8 cellular contexts compared by ENCODE assay signal in the genomic region with DNA sequence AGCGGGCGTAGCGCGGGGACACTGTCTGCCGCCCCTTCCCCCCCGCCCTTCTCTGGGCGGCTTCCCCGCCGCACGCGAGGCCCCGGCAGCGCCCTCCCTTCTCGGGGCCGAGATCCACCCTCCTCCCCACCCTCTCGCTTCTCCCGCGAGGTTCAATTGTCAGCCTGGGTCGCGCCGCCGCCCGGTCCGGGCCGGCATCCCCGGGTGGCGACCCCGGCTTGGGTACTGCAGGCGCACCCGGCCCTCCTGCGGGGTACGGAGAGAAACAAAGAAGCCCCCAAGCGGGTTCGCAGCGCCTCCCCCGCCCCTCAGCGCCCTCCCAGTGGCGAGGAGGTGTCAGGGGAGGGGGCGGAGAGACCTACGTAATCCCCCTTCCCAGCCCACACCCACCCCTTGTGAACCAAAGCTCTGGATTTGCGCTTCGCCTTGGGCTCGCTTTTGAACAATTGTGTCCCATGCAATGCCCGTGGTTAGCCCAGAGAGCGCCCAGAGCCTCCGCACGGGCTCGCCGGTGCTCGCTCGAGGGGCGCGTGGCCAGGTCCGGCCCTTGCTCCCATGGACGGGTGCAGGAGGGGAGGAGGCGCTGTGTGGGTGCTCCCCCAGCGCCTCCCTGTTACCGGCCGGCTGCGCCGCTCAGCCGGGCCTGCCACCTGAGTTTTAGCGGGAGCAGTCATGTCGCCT. TPM values are rescaled to one million over a fixed set of nuclear protein-coding genes. Genes with fewer than 3 reads are reported as not detected.
DNase-seq lines count a peak whose midpoint lies in the region; ATAC-seq and TF ChIP-seq lines count a peak whose summit lies in the region.

No MANE protein-coding gene starts in this region.

- H3K27ac ChIP-seq in GM23248 (no peak overlapping the region), left ventricle myocardium inferior (replicated peaks) (no peak overlapping the region), smooth muscle cell (ENCODE audit: low read depth) (no peak overlapping the region)

- H3K4me1 ChIP-seq in GM23248 (ENCODE audit: insufficient read depth) (peaks cover 23% of the 10 kb centered on the region), left ventricle myocardium inferior (peaks cover 21% of the 10 kb centered on the region), smooth muscle cell (ENCODE audit: low read depth) (peaks cover 19% of the 10 kb centered on the region)

- H3K4me2 ChIP-seq in GM23248 (ENCODE audit: unreplicated experiment) (peak overlapping the region; percentile 83), smooth muscle cell (peak overlapping the region; percentile 94)

- H4K20me1 ChIP-seq in GM23248 (ENCODE audit: insufficient read depth) (no peaks in the 10 kb centered on the region), smooth muscle cell (ENCODE audit: low read depth) (no peaks in the 10 kb centered on the region)

- H3F3A ChIP-seq in GM23248 (ENCODE audit: insufficient read depth): peaks cover 29% of the 10 kb centered on the region
- H3F3A ChIP-seq in smooth muscle cell (ENCODE audit: low read depth): no peaks in the 10 kb centered on the region

- intact Hi-C loops in activated CD8-positive, alpha-beta T cell treated with anti-CD3 and anti-CD28 coated beads for 36 hours (cut with micrococcal nuclease): loop anchor here (10.0 kb wide), 1 partner anchor 168 kb away; no protein-coding TSS in a partner anchor
- intact Hi-C loops in left ventricle myocardium inferior (cut with micrococcal nuclease): no loop called here

- H3K36me3 ChIP-seq in GM23248 (ENCODE audit: low read depth) (no peaks in the 10 kb centered on the region), left ventricle myocardium inferior (no peaks in the 10 kb centered on the region), smooth muscle cell (ENCODE audit: low read depth) (no peaks in the 10 kb centered on the region)

- peaks cover 68% of the 10 kb centered on the region for H3K27me3 Mint-ChIP-seq in activated CD8-positive, alpha-beta T cell treated with anti-CD3 and anti-CD28 coated beads for 36 hours

- H3K36me3 Mint-ChIP-seq in activated CD8-positive, alpha-beta T cell treated with anti-CD3 and anti-CD28 coated beads for 36 hours (ENCODE audit: low read depth): no peaks in the 10 kb centered on the region

- H3K9me2 ChIP-seq in GM23248 (ENCODE audit: insufficient read depth): no peaks in the 10 kb centered on the region

- WGBS in GM23248 (ENCODE audit: low coverage in 1 of 2, low lambda C conversion rate in 2 of 2, missing lambda C conversion rate in 2 of 2), 2 experiments: 1% methylated on average over 32 to 36 of the region's 64 CpGs
- WGBS in smooth muscle cell (ENCODE audit: low lambda C conversion rate): under 1% methylated on average over 43 of the region's 64 CpGs

- TF ChIP-seq CTCF in activated CD8-positive, alpha-beta T cell treated with anti-CD3 and anti-CD28 coated beads for 36 hours (IDR thresholded peaks at IDR 0.05): no peak
- TF ChIP-seq CTCF in left ventricle myocardium inferior (IDR thresholded peaks at IDR 0.05; ENCODE audit: borderline replicate concordance) (no peak), smooth muscle cell (IDR thresholded peaks at IDR 0.05; ENCODE audit: borderline replicate concordance, insufficient read depth, poor library complexity, severe bottlenecking) (no peak)

- no peak overlapping the region for H3K27ac Mint-ChIP-seq in activated CD8-positive, alpha-beta T cell treated with anti-CD3 and anti-CD28 coated beads for 36 hours

- in situ Hi-C loops in GM23248 (cut with MboI): no loop called here

- peak overlapping the region; percentile 77 for H2AFZ ChIP-seq in GM23248
- peak overlapping the region; percentile 88 for H2AFZ ChIP-seq in smooth muscle cell (ENCODE audit: low read depth)

- no peaks in the 10 kb centered on the region for H3K9me3 ChIP-seq in GM23248 (ENCODE audit: low read depth)
- H3K9me3 ChIP-seq in left ventricle myocardium inferior (replicated peaks): no peaks in the 10 kb centered on the region
- H3K9me3 ChIP-seq in smooth muscle cell (replicated peaks; ENCODE audit: low read depth): no peaks in the 10 kb centered on the region

- H3K27me3 ChIP-seq in GM23248 (replicated peaks; ENCODE audit: insufficient read depth): peaks cover 50% of the 10 kb centered on the region
- H3K27me3 ChIP-seq in left ventricle myocardium inferior (ENCODE audit: low read depth): peaks cover 99% of the 10 kb centered on the region
- peaks cover 62% of the 10 kb centered on the region for H3K27me3 ChIP-seq in smooth muscle cell (ENCODE audit: low read depth)

- peaks cover 5% of the 10 kb centered on the region for H3K4me1 Mint-ChIP-seq in activated CD8-positive, alpha-beta T cell treated with anti-CD3 and anti-CD28 coated beads for 36 hours (ENCODE audit: low read depth)

- no peaks in the 10 kb centered on the region for H3K79me2 ChIP-seq in GM23248 (ENCODE audit: insufficient read depth)
- H3K79me2 ChIP-seq in smooth muscle cell (ENCODE audit: low read depth): no peaks in the 10 kb centered on the region

- H3K9me3 Mint-ChIP-seq in activated CD8-positive, alpha-beta T cell treated with anti-CD3 and anti-CD28 coated beads for 36 hours: no peaks in the 10 kb centered on the region

- no peak overlapping the region for H3K4me3 Mint-ChIP-seq in activated CD8-positive, alpha-beta T cell treated with anti-CD3 and anti-CD28 coated beads for 36 hours

- POLR2A ChIA-PET in activated CD8-positive, alpha-beta T cell treated with anti-CD3 and anti-CD28 coated beads for 36 hours (lab: Charles Lee): no interaction called here

- CTCF ChIA-PET in activated CD8-positive, alpha-beta T cell treated with anti-CD3 and anti-CD28 coated beads for 36 hours (lab: Charles Lee): interaction anchor here (1.3 kb wide), 1 partner anchor 42 kb away, joined by 3 read pairs; no protein-coding TSS in a partner anchor

- ATAC-seq in activated CD8-positive, alpha-beta T cell treated with anti-CD3 and anti-CD28 coated beads for 36 hours: peak; percentile 24
- ATAC-seq in HG03354 (IDR thresholded peaks at IDR 0.05; ENCODE audit: poor library complexity, severe bottlenecking, unreplicated experiment): no peak
- no peak for ATAC-seq in GM18870 (IDR thresholded peaks at IDR 0.05; ENCODE audit: unreplicated experiment)
- no peak for ATAC-seq in HG03342 (IDR thresholded peaks at IDR 0.05; ENCODE audit: unreplicated experiment)

- H3K9ac ChIP-seq in GM23248 (peak overlapping the region; percentile 52; the same call in 1 of the 2 replicates), smooth muscle cell (ENCODE audit: low read depth) (no peak overlapping the region)

- DNase-seq in GM23248: peak; percentile 86
- DNase-seq in activated CD8-positive, alpha-beta T cell treated with anti-CD3 and anti-CD28 coated beads for 36 hours: no peak
- DNase-seq in left ventricle myocardium inferior: peak; percentile 13
- peak; percentile 12 for DNase-seq in smooth muscle cell (lab: John Stamatoyannopoulos, UW; ENCODE audit: unreplicated experiment)
- no peak for DNase-seq in activated CD8-positive, alpha-beta memory T cell treated with anti-CD3 and anti-CD28 coated beads for 24 hours

- H3K4me3 ChIP-seq in GM23248: peak overlapping the region; percentile 70
- peak overlapping the region; percentile 64 for H3K4me3 ChIP-seq in left ventricle myocardium inferior
- peak overlapping the region; percentile 63 for H3K4me3 ChIP-seq in smooth muscle cell

RNA-seq across cellular contexts. Expression of gene HECW1, which starts 0.6 kb away (rescaled TPM):
- 4.8 and 8.7 TPM in 2 replicates for total RNA-seq in GM23248 (2014; rRNA removed; shearing (Covaris generic))
- polyA plus RNA-seq in GM23248 (2016; fragmentation: Nextera tagmentation; extraction: Ambion mirVana) (2.0 and 2.1 TPM in 2 replicates), smooth muscle cell (0.49 TPM in 1 of 2 replicates, not detected in the other)
- total RNA-seq in activated CD8-positive, alpha-beta T cell treated with anti-CD3 and anti-CD28 coated beads for 36 hours: not detected
- total RNA-seq in left ventricle myocardium inferior (not detected), smooth muscle cell (0.09 and 0.85 TPM in 2 replicates)

Comparison
In these comparisons a context has a peak if more than half of its experiments do, and no peak if none do; other contexts are left out.
1. DNase-seq: peak in GM23248 (single experiment), left ventricle myocardium inferior (single experiment) and smooth muscle cell (single experiment); none in activated CD8-positive, alpha-beta T cell treated with anti-CD3 and anti-CD28 coated beads for 36 hours (single experiment) and activated CD8-positive, alpha-beta memory T cell treated with anti-CD3 and anti-CD28 coated beads for 24 hours (single experiment).
2. Peak in every context shown above with its lines, with median percentiles within 50 percentile points of each other: H3K4me3 ChIP-seq.